12 cellular contexts compared by ENCODE assay signal in genomic region chr1:233675893-233676292, GRCh38.
DNase-seq lines count a peak whose midpoint lies in the region; ATAC-seq and TF ChIP-seq lines count a peak whose summit lies in the region.
"Had no signal": no experiment of that assay in that cellular context is flagged by ENCODE, and none has a peak within 500 bp of the region (broad histone marks: within the 10 kb centered on the region; RNA-seq: fewer than 3 reads in every experiment).

No MANE protein-coding gene starts in this region.

- no peak overlapping the region for H3K4me2 ChIP-seq in HCT116 (ENCODE audit: low read length)

- peak; percentile 48 for TF ChIP-seq RAD21 in HCT116 (IDR thresholded peaks at IDR 0.05; ENCODE audit: low read depth)

- TF ChIP-seq POLR2A in HCT116 (IDR thresholded peaks at IDR 0.05; ENCODE audit: borderline replicate concordance, extremely low read depth, insufficient read depth, insufficient read length), result no peak

- H3K36me3 ChIP-seq in HCT116 (ENCODE audit: control insufficient read depth in 1 of 2, insufficient read depth in 2 of 2, low read length in 2 of 2), result 0 out of 4 replicates have a peak, but pooled peaks cover 0 to 5% of the 10 kb centered on the region in 2 experiments
- H3K36me3 ChIP-seq: spleen had no signal

- H2AFZ ChIP-seq in HCT116 (ENCODE audit: low read depth, low read length, poor library complexity, severe bottlenecking), result no peak overlapping the region

- H4K20me1 ChIP-seq in HCT116 (ENCODE audit: insufficient read depth), result no peaks in the 10 kb centered on the region

- DNase-seq in HCT116 (ENCODE audit: low read depth, low spot score), result no peak
- no peak for DNase-seq in NCI-H2227 (lab: John Stamatoyannopoulos, UW; ENCODE audit: unreplicated experiment)
- no peak for DNase-seq in ACHN
- no peak for DNase-seq in epidermal melanocyte (ENCODE audit: insufficient read length, low spot score)
- no peak for DNase-seq in activated CD4-positive, CD25-positive, alpha-beta regulatory T cell (lab: John Stamatoyannopoulos, UW)
- DNase-seq: activated CD4-positive, alpha-beta T cell treated with anti-CD3 and anti-CD28 coated beads, Interleukin-2, amount 50 U/mL, for 1 hour; amniotic stem cell; NCI-H2081 treated with DMSO at 0.1 percent for 48 hours; spleen had no signal

- POLR2A ChIA-PET in HCT116 (lab: Charles Lee), result no interaction called here

- in situ Hi-C loops in ACHN (cut with HindIII; ENCODE audit: low pct_ligation_motif_present, low pct_unique_long_range_greater_than_20kb, low sequenced_read_pairs), result no loop called here

- H3K9me3 ChIP-seq in HCT116 (ENCODE audit: control insufficient read depth in 1 of 2, insufficient read depth in 1 of 2, low read depth in 1 of 2, low read length in 2 of 2), result no peaks in the 10 kb centered on the region

- intact Hi-C loops in HCT116 (cut with micrococcal nuclease), result no loop called here

- H3K79me2 ChIP-seq in HCT116 (ENCODE audit: insufficient read depth, low read length), result no peaks in the 10 kb centered on the region

- no peaks in the 10 kb centered on the region for H3K27me3 ChIP-seq in HCT116 (ENCODE audit: insufficient read depth, low read length)
- H3K27me3 ChIP-seq: spleen had no signal

- H3K9me2 ChIP-seq in HCT116 (ENCODE audit: insufficient read depth), result no peaks in the 10 kb centered on the region

- no peak overlapping the region for H3K9ac ChIP-seq in HCT116 (ENCODE audit: low read length)

- H3K27ac ChIP-seq in 22Rv1 (no peak overlapping the region), HCT116 (ENCODE audit: low read depth, low read length) (no peak overlapping the region)
- H3K27ac ChIP-seq: spleen had no signal

- RAD21 ChIA-PET in HCT116 (lab: Charles Lee; ENCODE audit: low non-redundant PET in 1 of 2, low total read pairs in 2 of 2, uncharacterized antibody in 2 of 2, unreplicated experiment in 2 of 2), result no interaction called here

- ATAC-seq in GM19043 (IDR thresholded peaks at IDR 0.05; ENCODE audit: low read depth, unreplicated experiment) (peak; percentile 59), HCT116 (peak; percentile 78), HG03342 (IDR thresholded peaks at IDR 0.05; ENCODE audit: unreplicated experiment) (peak; percentile 70)

- TF ChIP-seq CTCF in 22Rv1 (IDR thresholded peaks at IDR 0.05), result 0 out of 2 replicates have a peak, but pooled peaks have one; percentile 5
- TF ChIP-seq CTCF in HCT116 (IDR thresholded peaks at IDR 0.05 in 2 of 3, conservative IDR thresholded peaks at IDR 0.05 in 1 of 3; ENCODE audit: borderline replicate concordance in 1 of 3, insufficient read depth in 1 of 3, low read depth in 2 of 3, low read length in 2 of 3), result peak; percentile 16 to 50 (median 45); a peak in 4 of 6 replicates

- peaks cover 0 to 12% of the 10 kb centered on the region in 2 experiments; a peak in 1 of 4 replicates for H3K4me1 ChIP-seq in HCT116 (ENCODE audit: control insufficient read depth in 1 of 2, insufficient read depth in 2 of 2, low read length in 2 of 2)
- H3K4me1 ChIP-seq: spleen had no signal

- CTCF ChIA-PET in HCT116 (lab: Charles Lee), result no interaction called here

- H3K4me3 ChIP-seq in HCT116 (replicated peaks in 1 of 2; ENCODE audit: low read depth in 1 of 2, low read length in 2 of 2), result no peak overlapping the region
- H3K4me3 ChIP-seq: spleen had no signal

- no TSS peak for BruUV-seq in HCT116 (replicated peaks; lab: Mats Ljungman, UMichigan)

TF ChIP-seq in HCT116, 20 proteins besides CTCF, POLR2A, EP300 and RAD21:
- TF ChIP-seq EZH2phosphoT487 (IDR thresholded peaks at IDR 0.05; ENCODE audit: borderline replicate concordance) (no peak), MAX (IDR thresholded peaks at IDR 0.05) (peak; percentile 40; the same call in 1 of the 2 replicates)
